In genomic region chr11:1763796-1764661, GRCh38 we compare ENCODE assay signal across 8 cellular contexts. TPM values are rescaled to one million over a fixed set of nuclear protein-coding genes. Genes with fewer than 3 reads are reported as not detected.
A peak's percentile ranks its signal among the peaks of the same experiment; 100 is the strongest.
DNase-seq lines count a peak whose midpoint lies in the region; ATAC-seq and TF ChIP-seq lines count a peak whose summit lies in the region.

Gene CTSD, minus strand, starts transcription at chr11:1763927. Its CDS starts 68 bp downstream, at chr11:1763859.

- DNase-seq in COLO829 (ENCODE audit: low spot score) (peak; percentile 89), HUDEP-2 (lab: John Stamatoyannopoulos, UW; ENCODE audit: unreplicated experiment in 76 of 76) (peak in 70 of 76 experiments; percentile 11 to 88 (median 71)), RKO (ENCODE audit: low spot score) (peak; percentile 84), fibroblast of peridontal ligament (ENCODE audit: extremely low read depth) (peak; percentile 64)
- DNase-seq in stimulated activated naive CD8-positive, alpha-beta T cell treated with anti-CD3 and anti-CD28 coated beads, Interleukin-15, Interleukin-2, amounts not matched to agents 100 U/mL and 50 U/mL, for 24 hours = peak; percentile 96

- peak within 1 kb of the TSS; percentile 90 for H3K27ac Mint-ChIP-seq in activated T-helper 17 cell treated with anti-CD3 and anti-CD28 coated beads, Interleukin-2, amount 50 U/mL, for 72 hours
- H3K27ac Mint-ChIP-seq in nephron = peak within 1 kb of the TSS; percentile 82 to 94 (median 93)

- peak; percentile 69 for ATAC-seq in GM19463 (IDR thresholded peaks at IDR 0.05; ENCODE audit: unreplicated experiment)
- ATAC-seq in activated T-helper 17 cell treated with anti-CD3 and anti-CD28 coated beads, Interleukin-2, amount 50 U/mL, for 72 hours (replicated peaks) = peak; percentile 91
- ATAC-seq in stimulated activated naive CD8-positive, alpha-beta T cell treated with anti-CD3 and anti-CD28 coated beads, Interleukin-15, Interleukin-2, amounts not matched to agents 100 U/mL and 50 U/mL, for 24 hours = peak; percentile 75

- no peaks in the 10 kb centered on the region for H3K4me1 Mint-ChIP-seq in activated T-helper 17 cell treated with anti-CD3 and anti-CD28 coated beads, Interleukin-2, amount 50 U/mL, for 72 hours
- peaks cover 5% of the 10 kb centered on the region for H3K4me1 Mint-ChIP-seq in nephron

- H3K27me3 Mint-ChIP-seq in activated T-helper 17 cell treated with anti-CD3 and anti-CD28 coated beads, Interleukin-2, amount 50 U/mL, for 72 hours = no peaks in the 10 kb centered on the region
- H3K27me3 Mint-ChIP-seq in nephron (ENCODE audit: low read depth) = no peaks in the 10 kb centered on the region

- no peaks in the 10 kb centered on the region for H3K36me3 Mint-ChIP-seq in activated T-helper 17 cell treated with anti-CD3 and anti-CD28 coated beads, Interleukin-2, amount 50 U/mL, for 72 hours (ENCODE audit: low read depth)
- H3K36me3 Mint-ChIP-seq in nephron (ENCODE audit: low read depth) = no peaks in the 10 kb centered on the region

- peak within 1 kb of the TSS; percentile 86 for H3K4me3 Mint-ChIP-seq in activated T-helper 17 cell treated with anti-CD3 and anti-CD28 coated beads, Interleukin-2, amount 50 U/mL, for 72 hours
- peak within 1 kb of the TSS; percentile 96 to 97 (median 96) for H3K4me3 Mint-ChIP-seq in nephron

- TF ChIP-seq CTCF in nephron (IDR thresholded peaks at IDR 0.05; ENCODE audit: unreplicated experiment in 3 of 3) = no peak

- no peaks in the 10 kb centered on the region for H3K9me3 Mint-ChIP-seq in activated T-helper 17 cell treated with anti-CD3 and anti-CD28 coated beads, Interleukin-2, amount 50 U/mL, for 72 hours
- no peaks in the 10 kb centered on the region for H3K9me3 Mint-ChIP-seq in nephron

RNA-seq across cellular contexts. Expression of gene CTSD, which starts in this region (rescaled TPM):
- total RNA-seq in activated T-helper 17 cell treated with anti-CD3 and anti-CD28 coated beads, Interleukin-2, amount 50 U/mL, for 72 hours = 10 to 100 TPM; 38.0 to 59.1 TPM

Comparison
In these comparisons a context has a peak if more than half of its experiments do, and no peak if none do; other contexts are left out.
1. Peak in every context shown above with its lines: DNase-seq and ATAC-seq.